8 cellular contexts compared by ENCODE assay signal in the genomic region with DNA sequence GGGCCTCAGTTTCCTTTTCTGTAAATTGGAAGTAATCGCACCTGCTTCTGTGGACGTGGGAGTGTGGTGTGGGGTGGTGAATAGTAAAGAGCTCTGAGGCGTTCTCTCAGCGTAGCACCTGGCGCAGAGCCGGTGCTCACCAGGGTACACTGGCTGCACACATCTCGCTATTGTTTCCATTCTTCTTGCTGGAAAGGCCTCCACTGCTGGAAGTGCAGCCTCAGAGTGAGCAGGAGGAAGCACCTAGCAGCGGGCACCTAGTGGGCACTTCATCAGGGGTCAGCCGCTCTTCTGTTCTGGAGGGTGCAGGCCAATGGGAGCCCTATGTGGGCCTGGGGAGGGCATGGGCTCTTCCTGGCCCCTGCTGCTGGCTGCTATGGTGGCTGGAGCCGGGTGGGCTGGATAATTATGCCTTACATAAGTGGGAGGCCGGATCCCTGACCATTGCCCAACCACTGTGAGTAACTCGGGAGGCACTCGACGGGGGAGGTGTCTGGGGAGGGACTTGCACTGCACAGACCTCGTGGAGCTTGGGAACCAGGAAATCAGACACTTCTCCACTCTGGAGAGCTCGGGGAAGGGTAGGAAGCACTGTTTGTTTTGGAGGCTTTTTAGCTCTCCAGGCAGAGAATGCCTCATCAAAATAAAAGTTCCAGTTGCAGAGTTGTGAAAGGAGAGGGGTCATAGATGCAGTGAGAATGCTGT. TPM values are rescaled to one million over a fixed set of nuclear protein-coding genes. Genes with fewer than 3 reads are reported as not detected.
DNase-seq lines count a peak whose midpoint lies in the region; ATAC-seq and TF ChIP-seq lines count a peak whose summit lies in the region.

No MANE protein-coding gene starts in this region.

- peak; percentile 98 for DNase-seq in AG04449 (ENCODE audit: low read depth, low spot score)
- DNase-seq in GM23338 (ENCODE audit: low spot score): no peak
- peak; percentile 88 for DNase-seq in NCI-H460 (ENCODE audit: extremely low read depth, low read depth)
- no peak for DNase-seq in activated naive CD8-positive, alpha-beta T cell treated with anti-CD3 and anti-CD28 coated beads, Interleukin-2, amount 10 ng/mL, durations not matched to agents 7 days and 5 days
- peak; percentile 82 to 92 for DNase-seq in heart right ventricle
- peak; percentile 97 for DNase-seq in posterior vena cava (ENCODE audit: low spot score)
- DNase-seq in activated gamma-delta T cell treated with Interleukin-2 at 50 U/mL for 16 hours: no peak

- 14 to 16% methylated on average over 16 of the region's 16 CpGs for WGBS in heart right ventricle, 2 donors

- intact Hi-C loops in heart right ventricle (cut with DNase I) (loop anchor here in 7 of 10 donors (5.0 to 10.0 kb wide), 5 partner anchors 71 to 244 kb away; a partner anchor contains a TSS), posterior vena cava (cut with DNase I) (no loop called here)

- no peaks in the 10 kb centered on the region for H3F3A ChIP-seq in GM23338 (replicated peaks; ENCODE audit: low read depth)

- H3K79me2 ChIP-seq in GM23338 (replicated peaks; ENCODE audit: insufficient read depth): peaks cover 45% of the 10 kb centered on the region

- H3K4me1 ChIP-seq in GM23338 (ENCODE audit: insufficient read depth): peaks cover 10% of the 10 kb centered on the region
- H3K4me1 ChIP-seq in heart right ventricle: peaks cover 37 to 81% (median 55%) of the 10 kb centered on the region in 9 donors

- H3K27me3 ChIP-seq in GM23338 (ENCODE audit: insufficient read depth): peaks cover 27% of the 10 kb centered on the region
- peaks cover 0 to 4% (median 0%) of the 10 kb centered on the region in 7 donors for H3K27me3 ChIP-seq in heart right ventricle

- CTCF ChIA-PET in AG04449 (lab: Yijun Ruan, JAX): interaction anchor here (1.1 to 2.8 kb wide), 11 partner anchors 7 to 225 kb away, joined by 3 to 20 read pairs (median 5); no protein-coding TSS in a partner anchor

- H2AFZ ChIP-seq in GM23338: no peak overlapping the region

- H3K9me3 ChIP-seq in heart right ventricle: no peaks in the 10 kb centered on the region

- ATAC-seq in GM23338 (no peak), heart right ventricle (peak; percentile 32 to 60 (median 48)), GM19023 (IDR thresholded peaks at IDR 0.05; ENCODE audit: unreplicated experiment) (no peak)
- ATAC-seq in activated naive CD8-positive, alpha-beta T cell treated with anti-CD3 and anti-CD28 coated beads, Interleukin-2, amount 10 ng/mL, durations not matched to agents 7 days and 5 days (ENCODE audit: low read depth): no peak

- H3K36me3 Mint-ChIP-seq in GM23338 (ENCODE audit: low read depth): peaks cover 3% of the 10 kb centered on the region; the same call in 1 of the 3 replicates
- H3K36me3 Mint-ChIP-seq in activated naive CD8-positive, alpha-beta T cell treated with anti-CD3 and anti-CD28 coated beads, Interleukin-2, amount 10 ng/mL, durations not matched to agents 7 days and 5 days: peaks cover 2% of the 10 kb centered on the region

- H3K4me1 Mint-ChIP-seq in GM23338: peaks cover 19% of the 10 kb centered on the region
- peaks cover 31% of the 10 kb centered on the region for H3K4me1 Mint-ChIP-seq in activated naive CD8-positive, alpha-beta T cell treated with anti-CD3 and anti-CD28 coated beads, Interleukin-2, amount 10 ng/mL, durations not matched to agents 7 days and 5 days

- TF ChIP-seq CTCF in AG04449 (IDR thresholded peaks at IDR 0.05; ENCODE audit: insufficient read depth, low read length, missing control alignments): no peak
- no peak for TF ChIP-seq CTCF in GM23338 (conservative IDR thresholded peaks at IDR 0.05; ENCODE audit: low read depth in 2 of 2)
- no peak for TF ChIP-seq CTCF in heart right ventricle (IDR thresholded peaks at IDR 0.05)

- H3K36me3 ChIP-seq in GM23338 (ENCODE audit: insufficient read depth): no peaks in the 10 kb centered on the region
- H3K36me3 ChIP-seq in heart right ventricle: peaks cover 0 to 10% (median 0%) of the 10 kb centered on the region in 9 donors

- H3K27me3 Mint-ChIP-seq in GM23338 (ENCODE audit: insufficient read depth, low read depth, poor library complexity): peaks cover 23% of the 10 kb centered on the region
- no peaks in the 10 kb centered on the region for H3K27me3 Mint-ChIP-seq in activated naive CD8-positive, alpha-beta T cell treated with anti-CD3 and anti-CD28 coated beads, Interleukin-2, amount 10 ng/mL, durations not matched to agents 7 days and 5 days

- H3K4me2 ChIP-seq in GM23338: peak overlapping the region; percentile 97

- H3K27ac ChIP-seq in GM23338 (ENCODE audit: low read depth) (no peak overlapping the region), heart right ventricle (peak overlapping the region; percentile 83 to 99 (median 96))

- H3K4me3 ChIP-seq in AG04449 (ENCODE audit: low read depth, low read length) (peak overlapping the region; percentile 91), GM23338 (peak overlapping the region; percentile 92; the same call in 1 of the 2 replicates), heart right ventricle (peak overlapping the region; percentile 67 to 99 (median 97))

- peaks cover 9% of the 10 kb centered on the region for H3K9me3 Mint-ChIP-seq in GM23338
- no peaks in the 10 kb centered on the region for H3K9me3 Mint-ChIP-seq in activated naive CD8-positive, alpha-beta T cell treated with anti-CD3 and anti-CD28 coated beads, Interleukin-2, amount 10 ng/mL, durations not matched to agents 7 days and 5 days

- peak overlapping the region; percentile 87 for H3K4me3 Mint-ChIP-seq in GM23338
- peak overlapping the region; percentile 97 for H3K4me3 Mint-ChIP-seq in activated naive CD8-positive, alpha-beta T cell treated with anti-CD3 and anti-CD28 coated beads, Interleukin-2, amount 10 ng/mL, durations not matched to agents 7 days and 5 days

- peaks cover 10% of the 10 kb centered on the region for H4K20me1 ChIP-seq in GM23338 (replicated peaks; ENCODE audit: insufficient read depth)

- POLR2A ChIA-PET in AG04449 (lab: Yijun Ruan, JAX): interaction anchor here (0.6 to 1.3 kb wide), 11 partner anchors 10 to 264 kb away, joined by 3 to 5 read pairs (median 3); a partner anchor contains a TSS
- POLR2A ChIA-PET in activated naive CD8-positive, alpha-beta T cell treated with anti-CD3 and anti-CD28 coated beads, Interleukin-2, amount 10 ng/mL, durations not matched to agents 7 days and 5 days (lab: Charles Lee): interaction anchor here (0.9 to 2.8 kb wide), 3 partner anchors 10 to 158 kb away, joined by 3 to 15 read pairs (median 5); no protein-coding TSS in a partner anchor

- peak overlapping the region; percentile 50 for H3K27ac Mint-ChIP-seq in GM23338
- peak overlapping the region; percentile 92 for H3K27ac Mint-ChIP-seq in activated naive CD8-positive, alpha-beta T cell treated with anti-CD3 and anti-CD28 coated beads, Interleukin-2, amount 10 ng/mL, durations not matched to agents 7 days and 5 days

- no peaks in the 10 kb centered on the region for H3K9me2 ChIP-seq in GM23338 (ENCODE audit: insufficient read depth)

TF ChIP-seq in GM23338, 12 proteins besides CTCF, POLR2A, EP300 and RAD21 (continues in another document):
- TF ChIP-seq CREB1 (CRISPR knock-in tag; IDR thresholded peaks at IDR 0.05; ENCODE audit: low read depth) (no peak), EZH2phosphoT487 (IDR thresholded peaks at IDR 0.05; ENCODE audit: unreplicated experiment) (no peak), ZNF114 (CRISPR knock-in tag; IDR thresholded peaks at IDR 0.05) (no peak), POLR2AphosphoS5 (IDR thresholded peaks at IDR 0.05; ENCODE audit: low read depth) (no peak), EZH2 (IDR thresholded peaks at IDR 0.05; ENCODE audit: low read depth, unreplicated experiment) (no peak), JUNB (IDR thresholded peaks at IDR 0.05; ENCODE audit: unreplicated experiment) (no peak)

RNA-seq across cellular contexts. Expression of a gene that starts 1.7 kb away (rescaled TPM):
- 30.6 and 31.7 TPM in 2 replicates for total RNA-seq in GM23338 (2014; rRNA removed; shearing (Covaris generic))
- polyA plus RNA-seq in GM23338 (2016; fragmentation: Nextera tagmentation; extraction: Ambion mirVana) (28.4 and 28.5 TPM in 2 replicates), heart right ventricle (100 to 1,000 TPM in 1 of 2 donors, 10 to 100 TPM in 1; 32.1 to 103 TPM)
- 18.6 and 23.9 TPM in 2 replicates for total RNA-seq in NCI-H460 (2014; rRNA removed; shearing (Covaris generic))
- polyA plus RNA-seq in NCI-H460 (2014; cell fraction: nucleus; rRNA removed): 45.0 and 68.6 TPM in 2 replicates
- 10 to 100 TPM; 53.6 to 56.8 TPM for total RNA-seq in activated naive CD8-positive, alpha-beta T cell treated with anti-CD3 and anti-CD28 coated beads, Interleukin-2, amount 10 ng/mL, durations not matched to agents 7 days and 5 days
- total RNA-seq in heart right ventricle (10 to 100 TPM; 28.9 to 71.6 (median 60.4) TPM), posterior vena cava (10 to 100 TPM; 47.7 to 83.4 TPM)

RNA-seq across cellular contexts. Expression of a gene that starts 33.0 kb away (rescaled TPM):
- total RNA-seq in GM23338 (2014; rRNA removed; shearing (Covaris generic)): 8.1 and 8.7 TPM in 2 replicates
- polyA plus RNA-seq in GM23338 (2016; fragmentation: Nextera tagmentation; extraction: Ambion mirVana) (2.1 TPM in 2 replicates), heart right ventricle (1 to 10 TPM; 3.1 to 4.0 TPM)
- 2.2 TPM in 2 replicates for total RNA-seq in NCI-H460 (2014; rRNA removed; shearing (Covaris generic))
- 0.11 and 0.65 TPM in 2 replicates for polyA plus RNA-seq in NCI-H460 (2014; cell fraction: nucleus; rRNA removed)
- 1 to 10 TPM; 5.4 to 5.7 TPM for total RNA-seq in activated naive CD8-positive, alpha-beta T cell treated with anti-CD3 and anti-CD28 coated beads, Interleukin-2, amount 10 ng/mL, durations not matched to agents 7 days and 5 days
- total RNA-seq in heart right ventricle (10 to 100 TPM; 11.9 to 23.1 (median 19.6) TPM), posterior vena cava (1 to 10 TPM; 7.8 to 8.8 TPM)

Comparison
In these comparisons a context has a peak if more than half of its experiments do, and no peak if none do; other contexts are left out.
1. DNase-seq: peak in AG04449 (single experiment), NCI-H460 (single experiment), heart right ventricle (2 of 2) and posterior vena cava (single experiment); none in GM23338 (single experiment), activated naive CD8-positive, alpha-beta T cell treated with anti-CD3 and anti-CD28 coated beads, Interleukin-2, amount 10 ng/mL, durations not matched to agents 7 days and 5 days (single experiment) and activated gamma-delta T cell treated with Interleukin-2 at 50 U/mL for 16 hours (single experiment).
2. ATAC-seq: peak in heart right ventricle (8 of 8); none in GM23338 (single experiment), activated naive CD8-positive, alpha-beta T cell treated with anti-CD3 and anti-CD28 coated beads, Interleukin-2, amount 10 ng/mL, durations not matched to agents 7 days and 5 days (single experiment) and GM19023 (single experiment).
3. intact Hi-C loops: an anchor here in heart right ventricle (5.0 to 10.0 kb wide); none called in posterior vena cava.
4. Peak in every context shown above with its lines, with median percentiles within 50 percentile points of each other: H3K4me3 ChIP-seq.